In genomic region chr11:47557004-47557403, GRCh38 we compare ENCODE assay signal across 4 cellular contexts. TPM values are rescaled to one million over a fixed set of nuclear protein-coding genes. Genes with fewer than 3 reads are reported as not detected.
"Had no signal": no experiment of that assay in that cellular context is flagged by ENCODE, and none has a peak within 500 bp of the region (broad histone marks: within the 10 kb centered on the region; RNA-seq: fewer than 3 reads in every experiment).

No MANE protein-coding gene starts in this region.

RNA-seq across cellular contexts. Expression of gene FAM180B, which starts 29.5 kb away (rescaled TPM):
- total RNA-seq: testis, upper lobe of right lung, vagina had no signal
- polyA plus RNA-seq: stomach had no signal
